ENCODE assay signal across 27 cellular contexts in the genomic region with DNA sequence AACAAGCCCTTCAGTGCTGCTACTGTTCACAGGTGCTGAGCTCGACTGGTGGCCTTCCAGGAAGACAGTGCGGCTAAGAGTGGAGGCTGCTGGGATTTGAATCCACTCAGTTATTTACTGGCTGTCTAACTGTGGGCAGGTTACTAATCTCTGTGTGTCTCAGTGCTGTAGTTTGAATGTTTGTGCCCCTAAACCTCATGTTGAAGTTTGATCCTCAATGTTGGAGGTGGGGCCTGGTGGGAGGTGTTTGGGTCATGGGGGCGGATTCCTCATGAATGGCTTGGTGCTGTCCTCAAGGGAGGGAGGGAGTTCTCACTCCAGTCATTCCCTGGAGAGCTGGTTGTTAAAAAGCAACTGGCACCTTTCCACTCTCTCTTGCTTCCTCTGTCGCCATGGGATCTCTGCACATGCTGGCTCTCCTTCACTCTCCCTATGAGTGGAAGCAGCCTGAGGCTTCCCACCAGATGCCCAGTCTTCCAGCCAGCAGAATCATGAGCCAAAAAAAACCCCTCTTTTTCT.
"Had no signal": no experiment of that assay in that cellular context is flagged by ENCODE, and none has a peak within 500 bp of the region (broad histone marks: within the 10 kb centered on the region; RNA-seq: fewer than 3 reads in every experiment).

No MANE protein-coding gene starts in this region.

- H3K9me3 ChIP-seq: ascending aorta had no signal

- H3K36me3 ChIP-seq: ascending aorta, breast epithelium, cardiac muscle cell had no signal

- H3K27ac ChIP-seq: ascending aorta, breast epithelium, cardiac muscle cell, coronary artery, dorsolateral prefrontal cortex had no signal

- DNase-seq: activated CD4-positive, alpha-beta memory T cell treated with anti-CD3 and anti-CD28 coated beads for 36 hours; activated CD4-positive, alpha-beta T cell treated with anti-CD3 and anti-CD28 coated beads for 36 hours; activated CD4-positive, alpha-beta T cell treated with anti-CD3 and anti-CD28 coated beads, Interleukin-2, amount 10 ng/mL, durations not matched to agents 24 days and 14 days; activated CD4-positive, CD25-positive, alpha-beta regulatory T cell; activated CD4-positive, CD25-positive, alpha-beta regulatory T cell treated with anti-CD3 and anti-CD28 coated beads, Interleukin-2, amount 50 U/mL, for 72 hours; activated CD8-positive, alpha-beta memory T cell treated with anti-CD3 and anti-CD28 coated beads, Interleukin-2, amount 10 ng/mL, durations not matched to agents 7 days and 5 days; activated CD8-positive, alpha-beta memory T cell treated with anti-CD3 and anti-CD28 coated beads, Interleukin-2, amount 50 U/mL, for 4 hours; activated CD8-positive, alpha-beta T cell treated with anti-CD3 and anti-CD28 coated beads, Interleukin-2, amount 10 ng/mL, durations not matched to agents 7 days and 5 days; activated gamma-delta T cell; activated naive CD4-positive, alpha-beta T cell; activated naive CD4-positive, alpha-beta T cell treated with anti-CD3 and anti-CD28 coated beads, Interleukin-2, amount 10 ng/mL, durations not matched to agents 7 days and 5 days; activated naive CD8-positive, alpha-beta T cell treated with anti-CD3 and anti-CD28 coated beads, Interleukin-2, amount 10 ng/mL, durations not matched to agents 7 days and 5 days; activated T-cell treated with anti-CD3 and anti-CD28 coated beads, Interleukin-2, amount 50 U/mL, for 1 hour; activated T-cell treated with anti-CD3 and anti-CD28 coated beads, Interleukin-2, amount 50 U/mL, for 48 hours; dorsolateral prefrontal cortex; effector memory CD4-positive, alpha-beta T cell; endodermal cell; foreskin fibroblast; head of caudate nucleus; T-helper 2 cell had no signal

- FAIRE-seq: frontal cortex had no signal

- H3K4me1 ChIP-seq: ascending aorta, breast epithelium had no signal

- H3K4me3 ChIP-seq: ascending aorta, breast epithelium, cardiac muscle cell, coronary artery, dorsolateral prefrontal cortex had no signal

- H3K27me3 ChIP-seq: ascending aorta, breast epithelium, cardiac muscle cell, dorsolateral prefrontal cortex had no signal

- ATAC-seq: activated CD4-positive, alpha-beta T cell treated with anti-CD3 and anti-CD28 coated beads for 36 hours; activated CD8-positive, alpha-beta memory T cell treated with anti-CD3 and anti-CD28 coated beads, Interleukin-2, amount 10 ng/mL, durations not matched to agents 7 days and 5 days; activated CD8-positive, alpha-beta T cell treated with anti-CD3 and anti-CD28 coated beads, Interleukin-2, amount 10 ng/mL, durations not matched to agents 7 days and 5 days; activated naive CD4-positive, alpha-beta T cell treated with anti-CD3 and anti-CD28 coated beads, Interleukin-2, amount 50 U/mL, for 72 hours; esophagus mucosa had no signal
